ENCODE assay signal across 27 cellular contexts in the genomic region with DNA sequence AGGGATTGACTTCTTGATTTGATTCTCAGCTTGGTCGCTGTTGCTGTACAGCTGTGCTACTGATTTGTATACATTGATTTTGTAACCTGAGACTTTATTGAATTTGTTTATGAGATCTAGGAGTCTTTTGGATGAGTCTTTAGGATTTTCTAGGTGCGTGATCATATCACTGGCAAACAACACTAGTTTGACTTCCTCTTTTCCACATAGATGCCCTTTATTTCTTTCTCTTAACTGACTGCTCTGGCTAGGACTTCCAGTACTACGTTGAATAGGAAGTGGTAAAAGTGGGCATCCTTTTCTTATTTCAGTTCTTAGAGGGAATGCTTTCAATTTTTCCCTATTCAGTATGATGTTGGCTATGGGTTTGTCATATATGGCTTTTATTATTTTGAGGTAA.
"Had no signal": no experiment of that assay in that cellular context is flagged by ENCODE, and none has a peak within 500 bp of the region (broad histone marks: within the 10 kb centered on the region; RNA-seq: fewer than 3 reads in every experiment).

No MANE protein-coding gene starts in this region.

- H3K9me3 ChIP-seq: ascending aorta, body of pancreas had no signal

- H3K27me3 ChIP-seq: ascending aorta, body of pancreas had no signal

- ATAC-seq: activated CD8-positive, alpha-beta memory T cell treated with anti-CD3 and anti-CD28 coated beads, Interleukin-2, amount 10 ng/mL, durations not matched to agents 7 days and 5 days; activated naive CD4-positive, alpha-beta T cell treated with anti-CD3 and anti-CD28 coated beads, Interleukin-2, amount 50 U/mL, for 72 hours; activated naive CD8-positive, alpha-beta T cell treated with anti-CD3 and anti-CD28 coated beads, Interleukin-2, amount 50 U/mL, for 24 hours; activated T-cell treated with anti-CD3 and anti-CD28 coated beads, Interleukin-2, amount 50 U/mL, for 4 hours; body of pancreas; PC-3 had no signal

- H3K36me3 ChIP-seq: ascending aorta had no signal

- FAIRE-seq: bronchial epithelial cell had no signal

- H3K4me1 ChIP-seq: ascending aorta, body of pancreas had no signal

- DNase-seq: activated B cell treated with CpG ODN at 0.5 μM for 24 hours; activated CD4-positive, alpha-beta T cell treated with anti-CD3 and anti-CD28 coated beads for 1 hour; activated CD4-positive, alpha-beta T cell treated with anti-CD3 and anti-CD28 coated beads, Interleukin-2, amount 10 ng/mL, durations not matched to agents 24 days and 14 days; activated CD4-positive, alpha-beta T cell treated with anti-CD3 and anti-CD28 coated beads, Interleukin-2, amount 50 U/mL, for 48 hours; activated CD8-positive, alpha-beta memory T cell treated with anti-CD3 and anti-CD28 coated beads, Interleukin-2, amount 10 ng/mL, durations not matched to agents 7 days and 5 days; activated effector memory CD4-positive, alpha-beta T cell treated with anti-CD3 and anti-CD28 coated beads, Interleukin-2, amount 50 U/mL, for 16 hours; activated naive CD4-positive, alpha-beta T cell treated with Interleukin-2 at 50 U/mL for 16 hours; activated naive CD8-positive, alpha-beta T cell treated with anti-CD3 and anti-CD28 coated beads, Interleukin-2, amount 50 U/mL, for 24 hours; activated T-cell treated with anti-CD3 and anti-CD28 coated beads, Interleukin-2, amount 50 U/mL, for 4 hours; amniotic stem cell; body of pancreas; central memory CD4-positive, alpha-beta T cell; NCI-H1105; NCI-H1436 treated with DMSO at 0.1 percent for 48 hours; NCI-H187; NCI-H2081; NCI-H226; NCI-H69; NK-92 treated with Interleukin-12 subunit alpha and Interleukin-12 subunit beta, amount 100 ng/mL, for 24 hours; PC-3; SHP77 treated with DMSO at 0.1 percent for 48 hours; T-helper 2 cell; T1000 had no signal

- H3K27ac ChIP-seq: ascending aorta, body of pancreas, coronary artery had no signal

- H3K4me3 ChIP-seq: ascending aorta, body of pancreas, coronary artery had no signal
